ENCODE assay signal across 17 cellular contexts in genomic region chr3:17157713-17158112, GRCh38.
DNase-seq lines count a peak whose midpoint lies in the region; ATAC-seq, FAIRE-seq and TF ChIP-seq lines count a peak whose summit lies in the region.
"Had no signal": no experiment of that assay in that cellular context is flagged by ENCODE, and none has a peak within 500 bp of the region (broad histone marks: within the 10 kb centered on the region; RNA-seq: fewer than 3 reads in every experiment).

No MANE protein-coding gene starts in this region.

- TF ChIP-seq EP300 in HepG2 (IDR thresholded peaks at IDR 0.05; ENCODE audit: low read depth in 2 of 2, low read length in 2 of 2) (no peak), HepG2 (CRISPR knock-in tag; IDR thresholded peaks at IDR 0.05; ENCODE audit: borderline replicate concordance) (no peak)

- H4K20me1 ChIP-seq in HepG2 (ENCODE audit: insufficient read depth, low read length): no peaks in the 10 kb centered on the region

- no peak overlapping the region for H3K4me3 ChIP-seq in HepG2 (replicated peaks in 1 of 3; ENCODE audit: insufficient read depth in 1 of 3, low read depth in 2 of 3, low read length in 3 of 3)
- H3K4me3 ChIP-seq in right lobe of liver: no peak overlapping the region
- H3K4me3 ChIP-seq in brain microvascular endothelial cell (ENCODE audit: low read depth, low read length): no peak overlapping the region
- H3K4me3 ChIP-seq: suprapubic skin had no signal

- H3K27me3 ChIP-seq in HepG2 (ENCODE audit: control insufficient read depth in 1 of 2, insufficient read depth in 2 of 2, low read length in 2 of 2) (no peaks in the 10 kb centered on the region), right lobe of liver (no peaks in the 10 kb centered on the region), brain microvascular endothelial cell (replicated peaks) (no peaks in the 10 kb centered on the region)
- H3K27me3 ChIP-seq: suprapubic skin had no signal

- no peak overlapping the region for H3K4me2 ChIP-seq in HepG2 (ENCODE audit: low read depth, low read length)

- no peaks in the 10 kb centered on the region for H3K9me3 Mint-ChIP-seq in MCF 10A (ENCODE audit: unreplicated experiment)
- H3K9me3 Mint-ChIP-seq: nephron had no signal

- H3K27ac ChIP-seq in HepG2 (ENCODE audit: extremely low read length, insufficient read depth, low read length): no peak overlapping the region
- no peak overlapping the region for H3K27ac ChIP-seq in right lobe of liver
- H3K27ac ChIP-seq in brain microvascular endothelial cell: peak overlapping the region; percentile 7
- H3K27ac ChIP-seq: suprapubic skin had no signal

- FAIRE-seq in HepG2 (lab: Jason Lieb, UNC) (no peak), islet of Langerhans (lab: Jason Lieb, UNC) (peak; percentile 84)

- BruUV-seq in HepG2 (replicated peaks; lab: Mats Ljungman, UMichigan) (TSS peak; percentile 25), MCF 10A (replicated peaks; lab: Mats Ljungman, UMichigan) (no TSS peak)

- no peak overlapping the region for H3K27ac Mint-ChIP-seq in MCF 10A (ENCODE audit: low read depth, unreplicated experiment)
- H3K27ac Mint-ChIP-seq: nephron had no signal

- H3K36me3 Mint-ChIP-seq in MCF 10A (ENCODE audit: insufficient read depth, unreplicated experiment): peaks cover 26% of the 10 kb centered on the region

- CTCF ChIA-PET in HepG2 (lab: Yijun Ruan, JAX; ENCODE audit: low intra/inter-chr PET ratio, low total read pairs) (no interaction called here), MCF 10A (lab: Yijun Ruan, JAX) (no interaction called here)

- no peak for TF ChIP-seq RAD21 in HepG2 (CRISPR knock-in tag; IDR thresholded peaks at IDR 0.05)

- H2AFZ ChIP-seq in HepG2 (ENCODE audit: low read length): no peak overlapping the region

- POLR2A ChIA-PET in HepG2 (lab: Yijun Ruan, JAX) (no interaction called here), MCF 10A (lab: Yijun Ruan, JAX) (no interaction called here)

- no peaks in the 10 kb centered on the region for H3K27me3 Mint-ChIP-seq in MCF 10A (ENCODE audit: insufficient read depth, unreplicated experiment)

- H3K4me3 Mint-ChIP-seq in MCF 10A (ENCODE audit: unreplicated experiment): no peak overlapping the region
- H3K4me3 Mint-ChIP-seq: nephron had no signal

- TF ChIP-seq POLR2A in HepG2 (IDR thresholded peaks at IDR 0.05; ENCODE audit: insufficient read depth in 1 of 2, low read depth in 2 of 2, low read length in 2 of 2) (no peak), right lobe of liver (IDR thresholded peaks at IDR 0.05) (no peak)

- in situ Hi-C loops in HepG2 (cut with HindIII; ENCODE audit: extremely low pct_ligation_motif_present, low pct_unique_long_range_greater_than_20kb) (no loop called here), brain microvascular endothelial cell (cut with HindIII; ENCODE audit: low pct_ligation_motif_present, low sequenced_read_pairs) (no loop called here)

- TF ChIP-seq CTCF in HepG2 (CRISPR knock-in tag; IDR thresholded peaks at IDR 0.05) (no peak), right lobe of liver (IDR thresholded peaks at IDR 0.05) (no peak), brain microvascular endothelial cell (IDR thresholded peaks at IDR 0.05; ENCODE audit: low read depth, low read length, missing control alignments) (no peak), MCF 10A (IDR thresholded peaks at IDR 0.05; ENCODE audit: unreplicated experiment) (no peak)

- no peak overlapping the region for H3K9ac ChIP-seq in HepG2 (ENCODE audit: insufficient read depth, low read depth, low read length)

- ATAC-seq in HepG2: no peak
- no peak for ATAC-seq in right lobe of liver

- H3K4me1 Mint-ChIP-seq in MCF 10A (ENCODE audit: insufficient read depth, unreplicated experiment): no peaks in the 10 kb centered on the region

- WGBS in HepG2 (ENCODE audit: low lambda C conversion rate): 91% methylated on average over 2 of the region's 2 CpGs
- WGBS in right lobe of liver (ENCODE audit: insufficient coverage, low coverage, low lambda C conversion rate, missing lambda C conversion rate): 89% methylated on average over 1 of the region's 2 CpGs

- H3K4me1 ChIP-seq in HepG2 (ENCODE audit: insufficient read depth, low read length) (no peaks in the 10 kb centered on the region), right lobe of liver (no peaks in the 10 kb centered on the region)
- H3K4me1 ChIP-seq: suprapubic skin had no signal

- intact Hi-C loops in HepG2 (cut with micrococcal nuclease; ENCODE audit: unreplicated experiment): no loop called here
- intact Hi-C loops in right lobe of liver (cut with DNase I): no loop called here
- intact Hi-C loops in MCF 10A (cut with micrococcal nuclease): no loop called here
- intact Hi-C loops in posterior vena cava (cut with DNase I): no loop called here

- DNase-seq in HepG2 (ENCODE audit: low spot score): no peak
- DNase-seq in right lobe of liver: no peak
- DNase-seq in brain microvascular endothelial cell: peak; percentile 70
- DNase-seq in activated T-cell treated with anti-CD3 and anti-CD28 coated beads for 4 hours: no peak
- DNase-seq in MCF 10A (ENCODE audit: unreplicated experiment): no peak
- DNase-seq in ecto neural progenitor cell (ENCODE audit: low spot score): no peak
- no peak for DNase-seq in posterior vena cava (ENCODE audit: low spot score)
- DNase-seq: ACHN; activated CD4-positive, CD25-positive, alpha-beta regulatory T cell treated with anti-CD3 and anti-CD28 coated beads, Interleukin-2, amount 50 U/mL, for 72 hours; amniotic stem cell; effector CD4-positive, alpha-beta T cell; NCI-H1105; NCI-H446 treated with DMSO at 0.1 percent for 48 hours; stimulated activated CD4-positive, alpha-beta T cell treated with anti-CD3 and anti-CD28 coated beads, Interleukin-12 subunit alpha, Interleukin-12 subunit beta, amount 100 ng/mL, for 4 hours had no signal

- H3K36me3 ChIP-seq in HepG2 (replicated peaks in 1 of 2; ENCODE audit: control insufficient read depth in 1 of 2, insufficient read depth in 2 of 2, low read length in 2 of 2): peaks cover 7 to 10% of the 10 kb centered on the region in 2 experiments; a peak in 4 of 5 replicates
- H3K36me3 ChIP-seq in right lobe of liver: peaks cover 0 to 14% (median 4%) of the 10 kb centered on the region in 4 donors
- no peaks in the 10 kb centered on the region for H3K36me3 ChIP-seq in brain microvascular endothelial cell (replicated peaks)

- no peaks in the 10 kb centered on the region; the same call in 1 of the 2 replicates for H3K9me3 ChIP-seq in HepG2 (ENCODE audit: low read length)
- H3K9me3 ChIP-seq in right lobe of liver: peaks cover 0 to 6% (median 0%) of the 10 kb centered on the region in 4 donors

- no peaks in the 10 kb centered on the region for H3K79me2 ChIP-seq in HepG2 (ENCODE audit: insufficient read depth, low read length)

TF ChIP-seq in HepG2, 621 proteins besides CTCF, POLR2A, EP300 and RAD21 (continues in another document):
- TF ChIP-seq ZBTB43 (CRISPR knock-in tag; conservative IDR thresholded peaks at IDR 0.05) (no peak), LCORL (IDR thresholded peaks at IDR 0.05) (no peak), LCORL (CRISPR knock-in tag; IDR thresholded peaks at IDR 0.05) (no peak), ZNF687 (CRISPR knock-in tag; IDR thresholded peaks at IDR 0.05) (no peak), ZEB1 (IDR thresholded peaks at IDR 0.05; ENCODE audit: insufficient replicate concordance, low read depth) (no peak), ZNF576 (CRISPR knock-in tag; IDR thresholded peaks at IDR 0.05) (no peak)
